Comparison of ENCODE assay signal across 1 cellular context in genomic region chr3:58868101-58868779, GRCh38.
TF ChIP-seq lines count a peak whose summit lies in the region.

No MANE protein-coding gene starts in this region.

TF ChIP-seq in GM23338, 12 proteins besides CTCF, POLR2A, EP300 and RAD21 (continued from another document):
- TF ChIP-seq REST (IDR thresholded peaks at IDR 0.05; ENCODE audit: unreplicated experiment): no peak
- TF ChIP-seq, protein P1, sequence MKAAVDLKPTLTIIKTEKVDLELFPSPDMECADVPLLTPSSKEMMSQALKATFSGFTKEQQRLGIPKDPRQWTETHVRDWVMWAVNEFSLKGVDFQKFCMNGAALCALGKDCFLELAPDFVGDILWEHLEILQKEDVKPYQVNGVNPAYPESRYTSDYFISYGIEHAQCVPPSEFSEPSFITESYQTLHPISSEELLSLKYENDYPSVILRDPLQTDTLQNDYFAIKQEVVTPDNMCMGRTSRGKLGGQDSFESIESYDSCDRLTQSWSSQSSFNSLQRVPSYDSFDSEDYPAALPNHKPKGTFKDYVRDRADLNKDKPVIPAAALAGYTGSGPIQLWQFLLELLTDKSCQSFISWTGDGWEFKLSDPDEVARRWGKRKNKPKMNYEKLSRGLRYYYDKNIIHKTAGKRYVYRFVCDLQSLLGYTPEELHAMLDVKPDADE (IDR thresholded peaks at IDR 0.05): no peak
- TF ChIP-seq EZH2phosphoT487 (IDR thresholded peaks at IDR 0.05; ENCODE audit: unreplicated experiment): no peak
- TF ChIP-seq NANOG (IDR thresholded peaks at IDR 0.05; ENCODE audit: borderline replicate concordance): no peak
- no peak for TF ChIP-seq ZNF114 (CRISPR knock-in tag; IDR thresholded peaks at IDR 0.05)
- TF ChIP-seq POLR2AphosphoS5 (IDR thresholded peaks at IDR 0.05; ENCODE audit: low read depth): no peak
- no peak for TF ChIP-seq ZNF462 (CRISPR knock-in tag; IDR thresholded peaks at IDR 0.05)
- TF ChIP-seq ZNF331 (CRISPR knock-in tag; IDR thresholded peaks at IDR 0.05; ENCODE audit: low read depth): no peak
- no peak for TF ChIP-seq JUNB (IDR thresholded peaks at IDR 0.05; ENCODE audit: unreplicated experiment)
